ENCODE assay signal across 8 cellular contexts in the genomic region with DNA sequence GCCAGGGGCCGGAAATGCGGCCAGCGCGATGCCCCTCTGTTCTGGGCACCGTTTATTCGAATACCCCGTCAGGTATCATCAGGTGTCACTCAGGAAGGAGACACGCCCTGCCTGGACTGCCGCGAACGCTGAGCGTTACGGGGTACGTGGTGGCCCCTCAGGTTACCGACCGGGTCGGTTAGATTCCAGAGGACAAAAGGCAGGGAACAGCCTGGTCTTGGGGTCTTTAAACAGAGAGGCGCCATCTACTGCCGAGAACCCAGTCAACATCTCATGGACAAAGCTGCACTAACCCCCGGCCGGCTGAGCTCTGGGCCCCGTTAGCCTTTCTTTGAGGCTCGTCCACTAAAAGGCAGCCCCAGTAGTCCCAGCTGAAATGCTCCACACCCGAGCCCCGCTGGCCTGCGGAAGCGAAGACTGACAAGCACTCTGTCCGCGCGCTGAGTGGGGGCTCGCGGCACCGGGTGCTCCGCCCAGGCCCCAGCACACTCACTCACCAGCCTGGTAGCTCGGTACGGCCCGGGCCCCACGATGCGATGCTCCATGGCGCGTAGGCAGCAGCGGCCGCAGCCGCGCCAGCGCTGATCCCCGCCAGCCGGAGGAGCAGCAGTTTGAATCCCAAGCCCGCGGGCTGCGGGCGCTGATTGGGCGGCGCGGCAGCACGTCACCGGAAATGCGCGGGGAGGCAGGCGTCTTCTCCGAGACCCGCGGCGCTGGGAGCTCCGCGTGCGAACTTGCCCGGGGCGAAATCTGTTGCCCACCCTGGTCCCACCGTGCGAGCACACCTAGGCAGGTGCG. TPM values are rescaled to one million over a fixed set of nuclear protein-coding genes. Genes with fewer than 3 reads are reported as not detected.
A peak's percentile ranks its signal among the peaks of the same experiment; 100 is the strongest.
DNase-seq lines count a peak whose midpoint lies in the region; ATAC-seq and TF ChIP-seq lines count a peak whose summit lies in the region.

A gene with protein sequence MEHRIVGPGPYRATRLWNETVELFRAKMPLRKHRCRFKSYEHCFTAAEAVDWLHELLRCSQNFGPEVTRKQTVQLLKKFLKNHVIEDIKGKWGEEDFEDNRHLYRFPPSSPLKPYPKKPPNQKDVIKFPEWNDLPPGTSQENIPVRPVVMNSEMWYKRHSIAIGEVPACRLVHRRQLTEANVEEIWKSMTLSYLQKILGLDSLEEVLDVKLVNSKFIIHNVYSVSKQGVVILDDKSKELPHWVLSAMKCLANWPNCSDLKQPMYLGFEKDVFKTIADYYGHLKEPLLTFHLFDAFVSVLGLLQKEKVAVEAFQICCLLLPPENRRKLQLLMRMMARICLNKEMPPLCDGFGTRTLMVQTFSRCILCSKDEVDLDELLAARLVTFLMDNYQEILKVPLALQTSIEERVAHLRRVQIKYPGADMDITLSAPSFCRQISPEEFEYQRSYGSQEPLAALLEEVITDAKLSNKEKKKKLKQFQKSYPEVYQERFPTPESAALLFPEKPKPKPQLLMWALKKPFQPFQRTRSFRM (minus strand): TSS at position 618 of the 798 bp plus-strand sequence. CDS start 73 bp downstream, at position 545.

- peaks cover 11% of the 10 kb centered on the region for H3K36me3 Mint-ChIP-seq in activated naive CD8-positive, alpha-beta T cell treated with anti-CD3 and anti-CD28 coated beads, Interleukin-2, amount 10 ng/mL, durations not matched to agents 7 days and 5 days

- H3K4me1 ChIP-seq in cardiac muscle cell (ENCODE audit: low read depth) (no peaks in the 10 kb centered on the region), trophoblast cell (ENCODE audit: control insufficient read depth in 1 of 2, insufficient read depth in 2 of 2, low read length in 2 of 2) (peaks cover 0 to 11% of the 10 kb centered on the region in 2 experiments), transverse colon (peaks cover 0 to 11% (median 6%) of the 10 kb centered on the region in 4 donors)

- H3K79me2 ChIP-seq in SU-DHL-6 (ENCODE audit: insufficient read depth, low read length) = peaks cover 49% of the 10 kb centered on the region
- H3K79me2 ChIP-seq in trophoblast cell (ENCODE audit: control insufficient read depth, insufficient read depth, low read length, poor library complexity) = peaks cover 8% of the 10 kb centered on the region

- H3K4me3 Mint-ChIP-seq in activated naive CD8-positive, alpha-beta T cell treated with anti-CD3 and anti-CD28 coated beads, Interleukin-2, amount 10 ng/mL, durations not matched to agents 7 days and 5 days = peak within 1 kb of the TSS; percentile 93

- H3K9me2 ChIP-seq in SU-DHL-6 (replicated peaks; ENCODE audit: insufficient read depth, low read length) = no peaks in the 10 kb centered on the region

- H3K9me3 ChIP-seq in SU-DHL-6 (ENCODE audit: insufficient read depth, low read length) (no peaks in the 10 kb centered on the region), cardiac muscle cell (ENCODE audit: low read depth) (no peaks in the 10 kb centered on the region), trophoblast cell (ENCODE audit: insufficient read depth, low read depth, low read length) (no peaks in the 10 kb centered on the region), transverse colon (no peaks in the 10 kb centered on the region)

- H2BK12ac ChIP-seq in trophoblast cell (ENCODE audit: low read length) = peak within 1 kb of the TSS; percentile 92

- H4K12ac ChIP-seq in trophoblast cell (ENCODE audit: low read depth, low read length) = peak within 1 kb of the TSS; percentile 100

- POLR2A ChIA-PET in activated naive CD8-positive, alpha-beta T cell treated with anti-CD3 and anti-CD28 coated beads, Interleukin-2, amount 10 ng/mL, durations not matched to agents 7 days and 5 days (lab: Charles Lee) = interaction anchor here (0.9 to 1.7 kb wide), 6 partner anchors 10 to 632 kb away, joined by 3 to 9 read pairs (median 4); a partner anchor contains a TSS

- H2AFZ ChIP-seq in SU-DHL-6 (ENCODE audit: low read depth, low read length, severe bottlenecking) (peak within 1 kb of the TSS; percentile 97), trophoblast cell (ENCODE audit: insufficient read depth, low read length, poor library complexity) (peak within 1 kb of the TSS; percentile 97)

- peak within 1 kb of the TSS; percentile 84 for H3K27ac ChIP-seq in SU-DHL-6 (ENCODE audit: low read depth, low read length)
- H3K27ac ChIP-seq in cardiac muscle cell = peak within 1 kb of the TSS; percentile 88
- H3K27ac ChIP-seq in trophoblast cell (ENCODE audit: low read depth, low read length) = peak within 1 kb of the TSS; percentile 90
- H3K27ac ChIP-seq in transverse colon = peak within 1 kb of the TSS; percentile 74 to 88 (median 84)

- H3K4ac ChIP-seq in trophoblast cell (ENCODE audit: low read depth, low read length) = peak within 1 kb of the TSS; percentile 95

- H3K23ac ChIP-seq in trophoblast cell (ENCODE audit: low read length) = no peak within 1 kb of the TSS

- peak within 1 kb of the TSS; percentile 90 for H4K91ac ChIP-seq in trophoblast cell (ENCODE audit: low read depth, low read length)

- peak within 1 kb of the TSS; percentile 98 for H3K18ac ChIP-seq in trophoblast cell (ENCODE audit: low read length)

- H3K9ac ChIP-seq in SU-DHL-6 (ENCODE audit: low read length) (peak within 1 kb of the TSS; percentile 93), trophoblast cell (ENCODE audit: low read length) (peak within 1 kb of the TSS; percentile 72)

- H2BK5ac ChIP-seq in trophoblast cell (ENCODE audit: low read depth, low read length, poor library complexity) = peak within 1 kb of the TSS; percentile 89

- H3K4me1 Mint-ChIP-seq in activated naive CD8-positive, alpha-beta T cell treated with anti-CD3 and anti-CD28 coated beads, Interleukin-2, amount 10 ng/mL, durations not matched to agents 7 days and 5 days = peaks cover 24% of the 10 kb centered on the region

- peaks cover 5% of the 10 kb centered on the region for H3K9me3 Mint-ChIP-seq in activated naive CD8-positive, alpha-beta T cell treated with anti-CD3 and anti-CD28 coated beads, Interleukin-2, amount 10 ng/mL, durations not matched to agents 7 days and 5 days

- H3K27me3 ChIP-seq in SU-DHL-6 (ENCODE audit: low read length) = no peaks in the 10 kb centered on the region
- peaks cover 3% of the 10 kb centered on the region for H3K27me3 ChIP-seq in cardiac muscle cell
- H3K27me3 ChIP-seq in trophoblast cell (ENCODE audit: insufficient read depth, low read length) = no peaks in the 10 kb centered on the region
- no peaks in the 10 kb centered on the region for H3K27me3 ChIP-seq in transverse colon

- H3K36me3 ChIP-seq in SU-DHL-6 (ENCODE audit: low read length) = peaks cover 3% of the 10 kb centered on the region; the same call in 1 of the 2 replicates
- no peaks in the 10 kb centered on the region for H3K36me3 ChIP-seq in cardiac muscle cell
- no peaks in the 10 kb centered on the region for H3K36me3 ChIP-seq in trophoblast cell (ENCODE audit: control insufficient read depth in 1 of 2, insufficient read depth in 2 of 2, low read length in 2 of 2)
- H3K36me3 ChIP-seq in transverse colon = no peaks in the 10 kb centered on the region

- H3K79me1 ChIP-seq in trophoblast cell (ENCODE audit: low read length) = peaks cover 10% of the 10 kb centered on the region

- no CpG with 5 or more reads among the region's 72 CpGs for WGBS in trophoblast cell (ENCODE audit: extremely low coverage, insufficient coverage, insufficient read length)
- 0% methylated on average over 2 to 41 of the region's 72 CpGs for WGBS in transverse colon (ENCODE audit: low coverage in 1 of 2), 2 donors

- TF ChIP-seq CTCF in GM12875 (IDR thresholded peaks at IDR 0.05; ENCODE audit: borderline replicate concordance, insufficient read depth, low read depth, low read length) (peak; percentile 32; the same call in 1 of the 2 replicates), SU-DHL-6 (IDR thresholded peaks at IDR 0.05; ENCODE audit: insufficient read depth, low read length, poor library complexity, severe bottlenecking) (peak; percentile 16), cardiac muscle cell (IDR thresholded peaks at IDR 0.05; ENCODE audit: low read depth, low read length) (peak; percentile 48), transverse colon (IDR thresholded peaks at IDR 0.05) (peak in 1 of 5 experiments; percentile 9)

- no peaks in the 10 kb centered on the region for H3F3A ChIP-seq in SU-DHL-6 (ENCODE audit: insufficient read depth)

- peak; percentile 38 for TF ChIP-seq POLR2A in transverse colon (IDR thresholded peaks at IDR 0.05)

- peak within 1 kb of the TSS; percentile 97 for H4K8ac ChIP-seq in trophoblast cell (ENCODE audit: low read depth, low read length)

- peak within 1 kb of the TSS; percentile 77 for H2AK5ac ChIP-seq in trophoblast cell (ENCODE audit: low read length)

- DNase-seq in NCI-H1105 treated with DMSO at 0.1 percent for 48 hours (lab: John Stamatoyannopoulos, UW) (peak; percentile 86), cardiac muscle cell (ENCODE audit: low read depth in 1 of 2, low spot score in 1 of 2) (peak; percentile 92 to 94), trophoblast cell (peak; percentile 86 to 92), transverse colon (peak; percentile 91)
- DNase-seq in activated naive CD8-positive, alpha-beta T cell treated with anti-CD3 and anti-CD28 coated beads, Interleukin-2, amount 10 ng/mL, durations not matched to agents 7 days and 5 days = peak; percentile 92

- intact Hi-C loops in transverse colon (cut with DNase I; ENCODE audit: low total_unique reads) = no loop called here

- H3K4me2 ChIP-seq in SU-DHL-6 (ENCODE audit: low read depth, low read length, poor library complexity, severe bottlenecking) (peak within 1 kb of the TSS; percentile 87), trophoblast cell (ENCODE audit: low read length) (peak within 1 kb of the TSS; percentile 84)

- peak; percentile 94 for ATAC-seq in HG02759 (IDR thresholded peaks at IDR 0.05; ENCODE audit: unreplicated experiment)
- ATAC-seq in activated naive CD8-positive, alpha-beta T cell treated with anti-CD3 and anti-CD28 coated beads, Interleukin-2, amount 10 ng/mL, durations not matched to agents 7 days and 5 days (ENCODE audit: low read depth) = peak; percentile 97

- in situ Hi-C loops in transverse colon (cut with MboI; ENCODE audit: low pct_ligation_motif_present in 1 of 4, low pct_unique_long_range_greater_than_20kb in 1 of 4, low sequenced_read_pairs in 3 of 4) = no loop called here

- H3K4me3 ChIP-seq in GM12875 (ENCODE audit: low read depth, low read length) (peak within 1 kb of the TSS; percentile 85), SU-DHL-6 (ENCODE audit: insufficient read depth, low read length, poor library complexity, severe bottlenecking) (peak within 1 kb of the TSS; percentile 75), cardiac muscle cell (peak within 1 kb of the TSS; percentile 63), trophoblast cell (ENCODE audit: low read depth, low read length) (peak within 1 kb of the TSS; percentile 86), transverse colon (peak within 1 kb of the TSS; percentile 44 to 77 (median 64))

- peak within 1 kb of the TSS; percentile 94 for H2BK120ac ChIP-seq in trophoblast cell (ENCODE audit: insufficient read depth, low read length, poor library complexity)

- H4K20me1 ChIP-seq in SU-DHL-6 (ENCODE audit: low read depth, low read length) = no peaks in the 10 kb centered on the region

- peaks cover 13% of the 10 kb centered on the region for H3K27me3 Mint-ChIP-seq in activated naive CD8-positive, alpha-beta T cell treated with anti-CD3 and anti-CD28 coated beads, Interleukin-2, amount 10 ng/mL, durations not matched to agents 7 days and 5 days

- no peak for TF ChIP-seq EP300 in transverse colon (IDR thresholded peaks at IDR 0.05; ENCODE audit: low read depth)

- H3K14ac ChIP-seq in trophoblast cell (ENCODE audit: low read length) = peak within 1 kb of the TSS; percentile 94

- peak within 1 kb of the TSS; percentile 89 for H3K27ac Mint-ChIP-seq in activated naive CD8-positive, alpha-beta T cell treated with anti-CD3 and anti-CD28 coated beads, Interleukin-2, amount 10 ng/mL, durations not matched to agents 7 days and 5 days

RNA-seq across cellular contexts. Expression of the gene that starts here (rescaled TPM):
- total RNA-seq in activated naive CD8-positive, alpha-beta T cell treated with anti-CD3 and anti-CD28 coated beads, Interleukin-2, amount 10 ng/mL, durations not matched to agents 7 days and 5 days = 10 to 100 TPM; 27.1 to 30.0 TPM
- total RNA-seq in cardiac muscle cell (1.6 and 15.7 TPM in 2 replicates), transverse colon (1 to 10 TPM in 3 of 4 donors, not detected in 1; 2.7 to 3.2 (median 2.9) TPM)
- polyA plus RNA-seq in cardiac muscle cell = 1.8 and 20.8 TPM in 2 replicates
- polyA plus RNA-seq in trophoblast cell (2013) = 72.7 and 80.8 TPM in 2 replicates

Comparison
In these comparisons a context has a peak if more than half of its experiments do, and no peak if none do; other contexts are left out.
1. Peak in every context shown above with its lines: DNase-seq, ATAC-seq, H3K4me3 ChIP-seq and H3K27ac ChIP-seq.